ENCODE assay signal across 23 cellular contexts in genomic region chr6:142407685-142408273, GRCh38.
DNase-seq lines count a peak whose midpoint lies in the region; ATAC-seq, FAIRE-seq and TF ChIP-seq lines count a peak whose summit lies in the region.
"Had no signal": no experiment of that assay in that cellular context is flagged by ENCODE, and none has a peak within 500 bp of the region (broad histone marks: within the 10 kb centered on the region; RNA-seq: fewer than 3 reads in every experiment).

No MANE protein-coding gene starts in this region.

- H3K9ac ChIP-seq in IMR-90 (ENCODE audit: low read depth, low read length), result no peak overlapping the region
- H3K9ac ChIP-seq in K562 (ENCODE audit: insufficient read depth in 1 of 2, low read depth in 2 of 2, low read length in 2 of 2), result no peak overlapping the region
- H3K9ac ChIP-seq: BLaER1 had no signal

- no peak overlapping the region for H2AK5ac ChIP-seq in IMR-90 (ENCODE audit: low read depth, low read length)

- H2BK20ac ChIP-seq in IMR-90 (ENCODE audit: low read depth, low read length), result no peak overlapping the region

- H3K36me3 ChIP-seq in ACC112 (ENCODE audit: insufficient read depth, low read length) (no peaks in the 10 kb centered on the region), IMR-90 (ENCODE audit: control insufficient read depth, insufficient read depth, low read length) (no peaks in the 10 kb centered on the region), K562 (ENCODE audit: control insufficient read depth, insufficient read depth, low read length) (no peaks in the 10 kb centered on the region), Peyer's patch (no peaks in the 10 kb centered on the region)
- H3K36me3 ChIP-seq in effector memory CD4-positive, alpha-beta T cell (ENCODE audit: control insufficient read depth, insufficient read depth, low read length), result no peaks in the 10 kb centered on the region
- H3K36me3 ChIP-seq: BLaER1 had no signal

- H3K27ac ChIP-seq in ACC112 (ENCODE audit: low read depth, low read length) (no peak overlapping the region), IMR-90 (ENCODE audit: insufficient read depth, low read length) (no peak overlapping the region), K562 (ENCODE audit: extremely low read depth, low read depth, low read length) (no peak overlapping the region), Peyer's patch (no peak overlapping the region)
- no peak overlapping the region for H3K27ac ChIP-seq in effector memory CD4-positive, alpha-beta T cell (ENCODE audit: insufficient read depth, low read length, poor library complexity, severe bottlenecking)
- H3K27ac ChIP-seq: BLaER1 had no signal

- no peak overlapping the region for H4K5ac ChIP-seq in IMR-90 (ENCODE audit: low read depth, low read length)

- no peak overlapping the region for H3K23ac ChIP-seq in IMR-90 (ENCODE audit: low read depth, low read length)

- DNase-seq in IMR-90, result no peak
- no peak for DNase-seq in K562 (ENCODE audit: extremely low read depth in 1 of 4, low spot score in 3 of 4)
- DNase-seq in pulmonary artery endothelial cell (ENCODE audit: low read depth, low spot score), result peak; percentile 69
- no peak for DNase-seq in Peyer's patch
- DNase-seq in effector memory CD4-positive, alpha-beta T cell, result no peak
- DNase-seq: Caco-2; CD4-positive, alpha-beta T cell; DMS 273 treated with DMSO at 0.1 percent for 48 hours; DMS79 treated with DMSO at 0.1 percent for 48 hours; GOT3; HCEC 1CT; NCI-H1694 treated with DMSO at 0.1 percent for 48 hours; NCI-H2081 treated with DMSO at 0.1 percent for 48 hours; NCI-H2171 treated with DMSO at 0.1 percent for 48 hours; NCI-H446; NCI-H526; RPMI8226; SHP77; T-cell had no signal

- H3K4me2 ChIP-seq in IMR-90 (ENCODE audit: low read depth, low read length) (no peak overlapping the region), K562 (ENCODE audit: insufficient read depth, low read length) (no peak overlapping the region)
- H3K4me2 ChIP-seq: BLaER1 had no signal

- TF ChIP-seq CTCF in IMR-90 (conservative IDR thresholded peaks at IDR 0.05; ENCODE audit: low read depth, low read length) (no peak), K562 (IDR thresholded peaks at IDR 0.05 in 2 of 3, conservative IDR thresholded peaks at IDR 0.05 in 1 of 3; ENCODE audit: insufficient read depth in 2 of 3, low read depth in 1 of 3, low read length in 3 of 3) (no peak), Peyer's patch (IDR thresholded peaks at IDR 0.05) (no peak)

- intact Hi-C loops in IMR-90 (cut with micrococcal nuclease), result no loop called here
- intact Hi-C loops in K562 (cut with micrococcal nuclease), result no loop called here

- H4K20me1 ChIP-seq in IMR-90 (ENCODE audit: insufficient read depth, low read length), result no peaks in the 10 kb centered on the region
- no peaks in the 10 kb centered on the region for H4K20me1 ChIP-seq in K562 (replicated peaks; ENCODE audit: control insufficient read depth, insufficient read depth, low read length)
- H4K20me1 ChIP-seq: BLaER1 had no signal

- peak overlapping the region; percentile 31; the same call in 1 of the 2 replicates for H3K18ac ChIP-seq in IMR-90 (ENCODE audit: low read depth, low read length)

- CTCF ChIA-PET in IMR-90 (lab: Yijun Ruan, JAX), result no interaction called here
- CTCF ChIA-PET in K562 (lab: Yijun Ruan, JAX; ENCODE audit: low intra/inter-chr PET ratio), result no interaction called here

- in situ Hi-C loops in IMR-90 (cut with MboI; ENCODE audit: low sequenced_read_pairs) (no loop called here), K562 (cut with MboI) (no loop called here)

- H2AFZ ChIP-seq in ACC112 (ENCODE audit: low read length, unreplicated experiment) (peak overlapping the region; percentile 21), IMR-90 (replicated peaks; ENCODE audit: low read length, poor library complexity) (no peak overlapping the region), K562 (ENCODE audit: low read depth, low read length) (no peak overlapping the region)

- H4K8ac ChIP-seq in IMR-90 (ENCODE audit: low read depth in 2 of 2, low read length in 2 of 2), result no peak overlapping the region

- no peak for TF ChIP-seq EP300 in K562 (IDR thresholded peaks at IDR 0.05; ENCODE audit: low read length)

- no peaks in the 10 kb centered on the region for H3K79me1 ChIP-seq in IMR-90 (ENCODE audit: low read depth in 1 of 2, low read length in 2 of 2)

- TF ChIP-seq POLR2A in IMR-90 (IDR thresholded peaks at IDR 0.05; ENCODE audit: low read depth, low read length) (no peak), K562 (conservative IDR thresholded peaks at IDR 0.05) (no peak), Peyer's patch (IDR thresholded peaks at IDR 0.05) (no peak)

- ATAC-seq in IMR-90 (ENCODE audit: low read depth), result no peak
- no peak for ATAC-seq in K562
- ATAC-seq in GM18909 (IDR thresholded peaks at IDR 0.05; ENCODE audit: poor library complexity, unreplicated experiment), result no peak
- ATAC-seq: T-cell had no signal

- no TSS peak for BruUV-seq in IMR-90 (replicated peaks; lab: Mats Ljungman, UMichigan)
- BruUV-seq in K562 (replicated peaks; lab: Mats Ljungman, UMichigan), result no TSS peak

- H3K4ac ChIP-seq in IMR-90 (ENCODE audit: low read depth, low read length), result no peak overlapping the region

- no peak overlapping the region for H2BK5ac ChIP-seq in IMR-90 (ENCODE audit: low read depth, low read length, poor library complexity, severe bottlenecking)

- H3K9me3 ChIP-seq in IMR-90 (ENCODE audit: control insufficient read depth, insufficient read depth, low read length), result no peaks in the 10 kb centered on the region
- H3K9me3 ChIP-seq in K562 (replicated peaks; ENCODE audit: control insufficient read depth, insufficient read depth, low read depth, low read length), result no peaks in the 10 kb centered on the region
- H3K9me3 ChIP-seq in Peyer's patch, result no peaks in the 10 kb centered on the region
- H3K9me3 ChIP-seq in effector memory CD4-positive, alpha-beta T cell (ENCODE audit: control insufficient read depth, low read length), result no peaks in the 10 kb centered on the region
- H3K9me3 ChIP-seq: BLaER1, Caco-2 had no signal

- no peak overlapping the region for H2BK120ac ChIP-seq in IMR-90 (ENCODE audit: low read depth, low read length)

- POLR2A ChIA-PET in IMR-90 (lab: Charles Lee; ENCODE audit: unreplicated experiment), result no interaction called here
- POLR2A ChIA-PET in K562 (lab: Yijun Ruan, JAX), result no interaction called here

- no peak overlapping the region for H2AK9ac ChIP-seq in IMR-90 (replicated peaks; ENCODE audit: low read depth, low read length, poor library complexity)

- H3K79me2 ChIP-seq in ACC112 (ENCODE audit: control insufficient read depth, insufficient read depth, low read length, unreplicated experiment) (no peaks in the 10 kb centered on the region), K562 (ENCODE audit: control insufficient read depth, insufficient read depth, low read length) (no peaks in the 10 kb centered on the region)

- H3K9me1 ChIP-seq in IMR-90 (ENCODE audit: insufficient read depth, low read length) (peaks cover 2% of the 10 kb centered on the region; the same call in 1 of the 2 replicates), K562 (ENCODE audit: control insufficient read depth, insufficient read depth, low read length) (no peaks in the 10 kb centered on the region)

- H2BK15ac ChIP-seq in IMR-90 (ENCODE audit: low read depth, low read length), result no peak overlapping the region

- H4K91ac ChIP-seq in IMR-90 (ENCODE audit: insufficient read depth, low read depth, low read length), result no peak overlapping the region

- dilution Hi-C loops in IMR-90 (cut with HindIII; ENCODE audit: low sequenced_read_pairs, unreplicated experiment), result no loop called here

- TF ChIP-seq RAD21 in IMR-90 (IDR thresholded peaks at IDR 0.05; ENCODE audit: low read length), result no peak
- TF ChIP-seq RAD21 in K562 (CRISPR knock-in tag; conservative IDR thresholded peaks at IDR 0.05 in 1 of 2, IDR thresholded peaks at IDR 0.05 in 1 of 2), result no peak

- no peak overlapping the region for H3K56ac ChIP-seq in IMR-90 (ENCODE audit: extremely low read depth, insufficient read depth, low read length)

- peaks cover 15% of the 10 kb centered on the region for H3K4me1 ChIP-seq in ACC112 (ENCODE audit: control insufficient read depth, insufficient read depth, low read length, unreplicated experiment)
- H3K4me1 ChIP-seq in IMR-90 (ENCODE audit: control insufficient read depth, insufficient read depth, low read length), result peaks cover 4% of the 10 kb centered on the region
- H3K4me1 ChIP-seq in K562 (replicated peaks in 1 of 2; ENCODE audit: control insufficient read depth in 2 of 2, insufficient read depth in 2 of 2, low read length in 2 of 2), result no peaks in the 10 kb centered on the region
- H3K4me1 ChIP-seq in Peyer's patch, result no peaks in the 10 kb centered on the region
- peaks cover 3% of the 10 kb centered on the region for H3K4me1 ChIP-seq in effector memory CD4-positive, alpha-beta T cell (ENCODE audit: control insufficient read depth, insufficient read depth, low read length, poor library complexity, severe bottlenecking)
- H3K4me1 ChIP-seq: BLaER1, Caco-2 had no signal

- H3K4me3 ChIP-seq in ACC112 (ENCODE audit: low read depth, low read length) (no peak overlapping the region), IMR-90 (ENCODE audit: insufficient read depth, low read depth, low read length) (no peak overlapping the region), K562 (no peak overlapping the region), Peyer's patch (no peak overlapping the region)
- no peak overlapping the region for H3K4me3 ChIP-seq in effector memory CD4-positive, alpha-beta T cell (ENCODE audit: insufficient read depth, low read depth, low read length, poor library complexity, severe bottlenecking)
- H3K4me3 ChIP-seq: BLaER1 had no signal

- H3K27me3 ChIP-seq in ACC112 (ENCODE audit: insufficient read depth, low read length), result no peaks in the 10 kb centered on the region
- H3K27me3 ChIP-seq in IMR-90 (ENCODE audit: control insufficient read depth, insufficient read depth, low read length), result no peaks in the 10 kb centered on the region
- no peaks in the 10 kb centered on the region for H3K27me3 ChIP-seq in K562 (ENCODE audit: control insufficient read depth in 2 of 2, insufficient read depth in 2 of 2, low read length in 2 of 2)
- no peaks in the 10 kb centered on the region for H3K27me3 ChIP-seq in Peyer's patch
- no peaks in the 10 kb centered on the region for H3K27me3 ChIP-seq in effector memory CD4-positive, alpha-beta T cell (replicated peaks; ENCODE audit: control insufficient read depth, insufficient read depth, low read length, poor library complexity, severe bottlenecking)
- H3K27me3 ChIP-seq: BLaER1 had no signal

- no peak for FAIRE-seq in K562 (lab: Jason Lieb, UNC)
- FAIRE-seq: GM12891 had no signal

- no CpG with 5 or more reads among the region's 3 CpGs for WGBS in IMR-90 (ENCODE audit: extremely low coverage in 2 of 2, insufficient read length in 1 of 2), 2 experiments
- WGBS in K562 (ENCODE audit: insufficient coverage, low coverage, missing lambda C conversion rate), result 0% methylated on average over 3 of the region's 3 CpGs

- H3K14ac ChIP-seq in IMR-90 (replicated peaks; ENCODE audit: low read depth, low read length), result no peak overlapping the region

TF ChIP-seq in IMR-90, 13 proteins besides CTCF, POLR2A, EP300 and RAD21:
- TF ChIP-seq MAFK (IDR thresholded peaks at IDR 0.05; ENCODE audit: low read depth, low read length), result peak; percentile 50
- no peak for TF ChIP-seq CHD1 (IDR thresholded peaks at IDR 0.05; ENCODE audit: low read depth, low read length)

TF ChIP-seq in K562, 482 proteins besides CTCF, POLR2A, EP300 and RAD21:
- 0 out of 2 replicates have a peak, but pooled peaks have one; percentile 27 for TF ChIP-seq ZNF316 (IDR thresholded peaks at IDR 0.05)
- no peak for TF ChIP-seq TEAD2 (tag; IDR thresholded peaks at IDR 0.05)
